Comparison of ENCODE assay signal across 1 cellular context in the genomic region with DNA sequence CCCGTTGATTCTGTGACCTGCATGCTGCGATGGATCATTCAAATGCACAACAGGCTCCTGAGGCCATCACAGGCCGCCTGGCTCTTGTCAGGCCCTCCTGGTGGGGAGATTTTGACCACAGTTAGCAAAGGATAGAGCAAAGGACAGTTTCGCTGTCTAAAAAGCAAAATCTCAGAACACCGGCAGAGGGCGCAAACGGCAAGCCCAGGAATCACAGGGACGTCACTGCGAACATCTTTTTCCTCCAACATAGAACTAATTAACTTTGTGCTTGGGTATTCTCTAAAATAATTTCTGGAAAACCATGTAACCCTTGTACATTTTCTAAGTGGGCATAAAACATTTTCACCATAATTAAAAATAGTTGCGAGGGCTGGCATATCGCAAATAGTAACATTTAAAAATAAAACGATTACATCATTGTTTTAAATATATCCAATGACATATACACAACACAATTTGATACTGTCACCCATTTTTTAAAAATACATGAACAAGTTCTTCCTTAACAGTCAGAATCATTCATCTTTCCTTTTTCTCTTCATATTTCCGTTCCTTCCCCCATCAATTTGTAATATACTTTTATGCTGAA.
TF ChIP-seq lines count a peak whose summit lies in the region.

No MANE protein-coding gene starts in this region.

TF ChIP-seq in K562, 482 proteins besides CTCF, POLR2A, EP300 and RAD21 (continued from another document):
- TF ChIP-seq SMC3 (conservative IDR thresholded peaks at IDR 0.05; ENCODE audit: insufficient read depth, low read depth, low read length) (peak; percentile 73), CHD7 (IDR thresholded peaks at IDR 0.05; ENCODE audit: low read depth, low read length) (no peak), ATF7 (IDR thresholded peaks at IDR 0.05) (peak; percentile 69; the same call in 1 of the 2 replicates), MEF2A (IDR thresholded peaks at IDR 0.05; ENCODE audit: control insufficient read depth, low read depth, low read length) (0 out of 2 replicates have a peak, but pooled peaks have one; percentile 29), SUPT5H (IDR thresholded peaks at IDR 0.05) (no peak)
- TF ChIP-seq, protein P1, sequence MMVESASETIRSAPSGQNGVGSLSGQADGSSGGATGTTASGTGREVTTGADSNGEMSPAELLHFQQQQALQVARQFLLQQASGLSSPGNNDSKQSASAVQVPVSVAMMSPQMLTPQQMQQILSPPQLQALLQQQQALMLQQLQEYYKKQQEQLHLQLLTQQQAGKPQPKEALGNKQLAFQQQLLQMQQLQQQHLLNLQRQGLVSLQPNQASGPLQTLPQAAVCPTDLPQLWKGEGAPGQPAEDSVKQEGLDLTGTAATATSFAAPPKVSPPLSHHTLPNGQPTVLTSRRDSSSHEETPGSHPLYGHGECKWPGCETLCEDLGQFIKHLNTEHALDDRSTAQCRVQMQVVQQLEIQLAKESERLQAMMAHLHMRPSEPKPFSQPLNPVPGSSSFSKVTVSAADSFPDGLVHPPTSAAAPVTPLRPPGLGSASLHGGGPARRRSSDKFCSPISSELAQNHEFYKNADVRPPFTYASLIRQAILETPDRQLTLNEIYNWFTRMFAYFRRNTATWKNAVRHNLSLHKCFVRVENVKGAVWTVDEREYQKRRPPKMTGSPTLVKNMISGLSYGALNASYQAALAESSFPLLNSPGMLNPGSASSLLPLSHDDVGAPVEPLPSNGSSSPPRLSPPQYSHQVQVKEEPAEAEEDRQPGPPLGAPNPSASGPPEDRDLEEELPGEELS (CRISPR knock-in tag; IDR thresholded peaks at IDR 0.05; ENCODE audit: borderline replicate concordance), result no peak
- TF ChIP-seq, protein P2, sequence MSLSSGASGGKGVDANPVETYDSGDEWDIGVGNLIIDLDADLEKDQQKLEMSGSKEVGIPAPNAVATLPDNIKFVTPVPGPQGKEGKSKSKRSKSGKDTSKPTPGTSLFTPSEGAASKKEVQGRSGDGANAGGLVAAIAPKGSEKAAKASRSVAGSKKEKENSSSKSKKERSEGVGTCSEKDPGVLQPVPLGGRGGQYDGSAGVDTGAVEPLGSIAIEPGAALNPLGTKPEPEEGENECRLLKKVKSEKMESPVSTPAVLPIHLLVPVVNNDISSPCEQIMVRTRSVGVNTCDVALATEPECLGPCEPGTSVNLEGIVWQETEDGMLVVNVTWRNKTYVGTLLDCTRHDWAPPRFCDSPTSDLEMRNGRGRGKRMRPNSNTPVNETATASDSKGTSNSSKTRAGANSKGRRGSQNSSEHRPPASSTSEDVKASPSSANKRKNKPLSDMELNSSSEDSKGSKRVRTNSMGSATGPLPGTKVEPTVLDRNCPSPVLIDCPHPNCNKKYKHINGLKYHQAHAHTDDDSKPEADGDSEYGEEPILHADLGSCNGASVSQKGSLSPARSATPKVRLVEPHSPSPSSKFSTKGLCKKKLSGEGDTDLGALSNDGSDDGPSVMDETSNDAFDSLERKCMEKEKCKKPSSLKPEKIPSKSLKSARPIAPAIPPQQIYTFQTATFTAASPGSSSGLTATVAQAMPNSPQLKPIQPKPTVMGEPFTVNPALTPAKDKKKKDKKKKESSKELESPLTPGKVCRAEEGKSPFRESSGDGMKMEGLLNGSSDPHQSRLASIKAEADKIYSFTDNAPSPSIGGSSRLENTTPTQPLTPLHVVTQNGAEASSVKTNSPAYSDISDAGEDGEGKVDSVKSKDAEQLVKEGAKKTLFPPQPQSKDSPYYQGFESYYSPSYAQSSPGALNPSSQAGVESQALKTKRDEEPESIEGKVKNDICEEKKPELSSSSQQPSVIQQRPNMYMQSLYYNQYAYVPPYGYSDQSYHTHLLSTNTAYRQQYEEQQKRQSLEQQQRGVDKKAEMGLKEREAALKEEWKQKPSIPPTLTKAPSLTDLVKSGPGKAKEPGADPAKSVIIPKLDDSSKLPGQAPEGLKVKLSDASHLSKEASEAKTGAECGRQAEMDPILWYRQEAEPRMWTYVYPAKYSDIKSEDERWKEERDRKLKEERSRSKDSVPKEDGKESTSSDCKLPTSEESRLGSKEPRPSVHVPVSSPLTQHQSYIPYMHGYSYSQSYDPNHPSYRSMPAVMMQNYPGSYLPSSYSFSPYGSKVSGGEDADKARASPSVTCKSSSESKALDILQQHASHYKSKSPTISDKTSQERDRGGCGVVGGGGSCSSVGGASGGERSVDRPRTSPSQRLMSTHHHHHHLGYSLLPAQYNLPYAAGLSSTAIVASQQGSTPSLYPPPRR (CRISPR knock-in tag; IDR thresholded peaks at IDR 0.05; ENCODE audit: borderline replicate concordance), result no peak
- TF ChIP-seq, protein P3, sequence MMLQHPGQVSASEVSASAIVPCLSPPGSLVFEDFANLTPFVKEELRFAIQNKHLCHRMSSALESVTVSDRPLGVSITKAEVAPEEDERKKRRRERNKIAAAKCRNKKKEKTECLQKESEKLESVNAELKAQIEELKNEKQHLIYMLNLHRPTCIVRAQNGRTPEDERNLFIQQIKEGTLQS (IDR thresholded peaks at IDR 0.05), result peak; percentile 71
- TF ChIP-seq, protein P3 (CRISPR knock-in tag; conservative IDR thresholded peaks at IDR 0.05), result no peak
